In the genomic region with DNA sequence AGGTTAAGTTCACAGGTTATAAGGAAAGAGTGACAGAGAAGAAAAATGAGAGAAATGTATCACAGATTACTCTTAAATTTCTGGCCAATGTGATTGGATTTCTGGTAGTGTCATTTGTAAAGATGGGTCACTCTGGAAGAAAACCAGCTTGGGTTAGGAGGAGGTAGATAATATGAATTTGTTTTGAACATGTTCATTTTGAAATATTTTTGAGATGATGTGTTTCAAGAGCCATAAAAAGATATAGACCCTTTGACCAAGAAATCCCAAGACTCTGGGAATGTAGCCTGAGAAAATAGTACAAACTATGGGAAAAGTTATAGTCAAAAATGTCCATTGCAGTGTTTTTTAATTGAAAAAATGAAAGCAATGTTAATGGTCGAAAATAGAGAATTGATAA, we compare ENCODE assay signal across 2 cellular contexts.
TF ChIP-seq lines count a peak whose summit lies in the region.

No MANE protein-coding gene starts in this region.

TF ChIP-seq in SK-N-SH, 30 proteins besides CTCF, POLR2A, EP300 and RAD21 (continued from another document):
- no peak for TF ChIP-seq TEAD4 (IDR thresholded peaks at IDR 0.05; ENCODE audit: borderline replicate concordance, insufficient read depth)
- TF ChIP-seq EZH2phosphoT487 (IDR thresholded peaks at IDR 0.05; ENCODE audit: borderline replicate concordance, low read depth) = no peak
- TF ChIP-seq GATA2 (CRISPR knock-in tag; IDR thresholded peaks at IDR 0.05) = no peak
- no peak for TF ChIP-seq MXI1 (IDR thresholded peaks at IDR 0.05; ENCODE audit: low read depth, low read length)
- no peak for TF ChIP-seq NFIC (IDR thresholded peaks at IDR 0.05; ENCODE audit: borderline replicate concordance)
- no peak for TF ChIP-seq ELF1 (IDR thresholded peaks at IDR 0.05)
- no peak for TF ChIP-seq MEF2A (IDR thresholded peaks at IDR 0.05; ENCODE audit: borderline replicate concordance, low read depth)
- TF ChIP-seq RXRA (IDR thresholded peaks at IDR 0.05; ENCODE audit: borderline replicate concordance, low read depth) = no peak
- TF ChIP-seq RCOR1 (IDR thresholded peaks at IDR 0.05; ENCODE audit: low read length) = no peak
- no peak for TF ChIP-seq ZBTB33 (IDR thresholded peaks at IDR 0.05; ENCODE audit: borderline replicate concordance, low read depth)
- no peak for TF ChIP-seq TAF1 (IDR thresholded peaks at IDR 0.05; ENCODE audit: borderline replicate concordance, low read depth, low read length)

TF ChIP-seq in SK-N-SH treated with all-trans-retinoic acid at 6 μM for 48 hours, 23 proteins besides CTCF, POLR2A, EP300 and RAD21 (continued from another document):
- TF ChIP-seq, protein P1, sequence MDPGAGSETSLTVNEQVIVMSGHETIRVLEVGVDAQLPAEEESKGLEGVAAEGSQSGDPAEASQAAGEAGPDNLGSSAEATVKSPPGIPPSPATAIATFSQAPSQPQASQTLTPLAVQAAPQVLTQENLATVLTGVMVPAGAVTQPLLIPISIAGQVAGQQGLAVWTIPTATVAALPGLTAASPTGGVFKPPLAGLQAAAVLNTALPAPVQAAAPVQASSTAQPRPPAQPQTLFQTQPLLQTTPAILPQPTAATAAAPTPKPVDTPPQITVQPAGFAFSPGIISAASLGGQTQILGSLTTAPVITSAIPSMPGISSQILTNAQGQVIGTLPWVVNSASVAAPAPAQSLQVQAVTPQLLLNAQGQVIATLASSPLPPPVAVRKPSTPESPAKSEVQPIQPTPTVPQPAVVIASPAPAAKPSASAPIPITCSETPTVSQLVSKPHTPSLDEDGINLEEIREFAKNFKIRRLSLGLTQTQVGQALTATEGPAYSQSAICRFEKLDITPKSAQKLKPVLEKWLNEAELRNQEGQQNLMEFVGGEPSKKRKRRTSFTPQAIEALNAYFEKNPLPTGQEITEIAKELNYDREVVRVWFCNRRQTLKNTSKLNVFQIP (CRISPR knock-in tag; IDR thresholded peaks at IDR 0.05; ENCODE audit: borderline replicate concordance, low read depth) = no peak
